ENCODE assay signal across 11 cellular contexts in genomic region chr5:173671121-173671949, GRCh38. TPM values are rescaled to one million over a fixed set of nuclear protein-coding genes. Genes with fewer than 3 reads are reported as not detected.
DNase-seq lines count a peak whose midpoint lies in the region; ATAC-seq, FAIRE-seq and TF ChIP-seq lines count a peak whose summit lies in the region.
"Had no signal": no experiment of that assay in that cellular context is flagged by ENCODE, and none has a peak within 500 bp of the region (broad histone marks: within the 10 kb centered on the region; RNA-seq: fewer than 3 reads in every experiment).

No MANE protein-coding gene starts in this region.

- intact Hi-C loops in lower lobe of right lung (cut with DNase I): no loop called here
- intact Hi-C loops in activated T-helper 2 cell treated with anti-CD3 and anti-CD28 coated beads, Interferon-gamma antibody, Interleukin-2, Interleukin-4, amounts not matched to agents 10 μg/mL and 5 μg/mL and 100 μg/mL, durations not matched to agents 14 hours and 24 hours and 36 hours (cut with micrococcal nuclease): no loop called here

- TF ChIP-seq CTCF in lower lobe of right lung (IDR thresholded peaks at IDR 0.05): no peak

- H3K4me1 Mint-ChIP-seq in activated T-helper 2 cell treated with anti-CD3 and anti-CD28 coated beads, Interferon-gamma antibody, Interleukin-2, Interleukin-4, amounts not matched to agents 10 μg/mL and 5 μg/mL and 100 μg/mL, durations not matched to agents 14 hours and 24 hours and 36 hours (ENCODE audit: low read depth): peaks cover 5% of the 10 kb centered on the region

- DNase-seq in lower lobe of right lung: peak; percentile 58
- DNase-seq in GM12892 (ENCODE audit: insufficient read length): no peak
- no peak for DNase-seq in activated T-helper 2 cell treated with anti-CD3 and anti-CD28 coated beads, Interferon-gamma antibody, Interleukin-2, Interleukin-4, amounts not matched to agents 10 μg/mL and 5 μg/mL and 100 μg/mL, durations not matched to agents 14 hours and 24 hours and 36 hours (ENCODE audit: low spot score)
- no peak for DNase-seq in DMS79 (lab: John Stamatoyannopoulos, UW)
- DNase-seq: MV-4-11 had no signal

- H3K27ac ChIP-seq in HUES6 (ENCODE audit: low read depth, low read length): peak overlapping the region; percentile 72
- H3K27ac ChIP-seq in lower lobe of right lung: peak overlapping the region; percentile 36
- peak overlapping the region; percentile 52 for H3K27ac ChIP-seq in subcutaneous abdominal adipose tissue (ENCODE audit: low read depth, low read length)

- no peak for TF ChIP-seq POLR2A in GM12892 (IDR thresholded peaks at IDR 0.05; ENCODE audit: low read depth, low read length)

- H3K27ac Mint-ChIP-seq in activated T-helper 2 cell treated with anti-CD3 and anti-CD28 coated beads, Interferon-gamma antibody, Interleukin-2, Interleukin-4, amounts not matched to agents 10 μg/mL and 5 μg/mL and 100 μg/mL, durations not matched to agents 14 hours and 24 hours and 36 hours: no peak overlapping the region

- no peak overlapping the region for H3K4me3 ChIP-seq in HUES6 (ENCODE audit: low read depth, low read length)
- no peak overlapping the region for H3K4me3 ChIP-seq in lower lobe of right lung
- H3K4me3 ChIP-seq in subcutaneous abdominal adipose tissue (ENCODE audit: low read depth in 1 of 5, low read length in 5 of 5): peak overlapping the region in 3 of 5 donors; percentile 28 to 56 (median 30)
- H3K4me3 ChIP-seq: Peyer's patch had no signal

- FAIRE-seq in GM12892 (lab: Jason Lieb, UNC): no peak
- FAIRE-seq: GM19239 had no signal

- H3K9me3 Mint-ChIP-seq in activated T-helper 2 cell treated with anti-CD3 and anti-CD28 coated beads, Interferon-gamma antibody, Interleukin-2, Interleukin-4, amounts not matched to agents 10 μg/mL and 5 μg/mL and 100 μg/mL, durations not matched to agents 14 hours and 24 hours and 36 hours: no peaks in the 10 kb centered on the region

- H3K9me3 ChIP-seq in HUES6 (ENCODE audit: control insufficient read depth, insufficient read depth, low read depth, low read length): peaks cover 46% of the 10 kb centered on the region
- H3K9me3 ChIP-seq in lower lobe of right lung: no peaks in the 10 kb centered on the region
- peaks cover 0 to 14% (median 9%) of the 10 kb centered on the region in 5 donors for H3K9me3 ChIP-seq in subcutaneous abdominal adipose tissue (ENCODE audit: control insufficient read depth in 5 of 5, low read length in 5 of 5)
- H3K9me3 ChIP-seq: Peyer's patch had no signal

- no peaks in the 10 kb centered on the region for H3K36me3 Mint-ChIP-seq in activated T-helper 2 cell treated with anti-CD3 and anti-CD28 coated beads, Interferon-gamma antibody, Interleukin-2, Interleukin-4, amounts not matched to agents 10 μg/mL and 5 μg/mL and 100 μg/mL, durations not matched to agents 14 hours and 24 hours and 36 hours (ENCODE audit: low read depth)

- H3K27me3 ChIP-seq in HUES6 (ENCODE audit: control insufficient read depth, insufficient read depth, low read length) (no peaks in the 10 kb centered on the region), lower lobe of right lung (ENCODE audit: low read depth) (no peaks in the 10 kb centered on the region), subcutaneous abdominal adipose tissue (ENCODE audit: control insufficient read depth in 5 of 5, insufficient read depth in 4 of 5, low read length in 5 of 5) (no peaks in the 10 kb centered on the region)
- H3K27me3 ChIP-seq: Peyer's patch had no signal

- H3K4me3 Mint-ChIP-seq in activated T-helper 2 cell treated with anti-CD3 and anti-CD28 coated beads, Interferon-gamma antibody, Interleukin-2, Interleukin-4, amounts not matched to agents 10 μg/mL and 5 μg/mL and 100 μg/mL, durations not matched to agents 14 hours and 24 hours and 36 hours (ENCODE audit: low read depth): no peak overlapping the region

- H3K4me1 ChIP-seq in HUES6 (ENCODE audit: control insufficient read depth, insufficient read depth, low read length) (peaks cover 34% of the 10 kb centered on the region), lower lobe of right lung (peaks cover 18% of the 10 kb centered on the region), subcutaneous abdominal adipose tissue (ENCODE audit: control insufficient read depth in 5 of 5, insufficient read depth in 5 of 5, low read length in 5 of 5) (peaks cover 6 to 44% (median 27%) of the 10 kb centered on the region in 5 donors)
- H3K4me1 ChIP-seq: Peyer's patch had no signal

- no peaks in the 10 kb centered on the region for H3K27me3 Mint-ChIP-seq in activated T-helper 2 cell treated with anti-CD3 and anti-CD28 coated beads, Interferon-gamma antibody, Interleukin-2, Interleukin-4, amounts not matched to agents 10 μg/mL and 5 μg/mL and 100 μg/mL, durations not matched to agents 14 hours and 24 hours and 36 hours (ENCODE audit: low read depth)

- H3K9ac ChIP-seq in HUES6 (ENCODE audit: low read length): peak overlapping the region; percentile 43
- peak overlapping the region in 2 of 5 donors; percentile 21 to 56 for H3K9ac ChIP-seq in subcutaneous abdominal adipose tissue (ENCODE audit: low read length in 5 of 5)

- peak; percentile 37 for ATAC-seq in esophagus mucosa
- ATAC-seq in lower lobe of right lung: peak in 1 of 2 donors; percentile 65
- ATAC-seq in HG03095 (IDR thresholded peaks at IDR 0.05; ENCODE audit: unreplicated experiment): no peak

- no peaks in the 10 kb centered on the region for H3K36me3 ChIP-seq in HUES6 (ENCODE audit: control insufficient read depth, insufficient read depth, low read length)
- no peaks in the 10 kb centered on the region for H3K36me3 ChIP-seq in lower lobe of right lung
- no peaks in the 10 kb centered on the region for H3K36me3 ChIP-seq in subcutaneous abdominal adipose tissue (ENCODE audit: control insufficient read depth in 5 of 5, insufficient read depth in 5 of 5, low read length in 5 of 5)
- H3K36me3 ChIP-seq: Peyer's patch had no signal

RNA-seq across cellular contexts. Expression of gene BOD1, which starts 54.9 kb away (rescaled TPM):
- total RNA-seq in esophagus mucosa (24.3 TPM), lower lobe of right lung (35.0 TPM)
- 29.5 TPM for polyA plus RNA-seq in GM12892 (2012; ENCODE audit: missing spikeins)
- total RNA-seq in activated T-helper 2 cell treated with anti-CD3 and anti-CD28 coated beads, Interferon-gamma antibody, Interleukin-2, Interleukin-4, amounts not matched to agents 10 μg/mL and 5 μg/mL and 100 μg/mL, durations not matched to agents 14 hours and 24 hours and 36 hours: 27.2 and 32.3 TPM in 2 replicates

Comparison
In these comparisons a context has a peak if more than half of its experiments do, and no peak if none do; other contexts are left out.
1. H3K4me3 ChIP-seq: peak in subcutaneous abdominal adipose tissue (3 of 5); none in HUES6 (single experiment) and lower lobe of right lung (single experiment).
2. Peak in every context shown above with its lines, with median percentiles within 50 percentile points of each other: H3K27ac ChIP-seq.